ENCODE assay signal across 9 cellular contexts in genomic region chr3:187919018-187919417, GRCh38.
A peak's percentile ranks its signal among the peaks of the same experiment; 100 is the strongest.
DNase-seq lines count a peak whose midpoint lies in the region; ATAC-seq, FAIRE-seq and TF ChIP-seq lines count a peak whose summit lies in the region.
"Had no signal": no experiment of that assay in that cellular context is flagged by ENCODE, and none has a peak within 500 bp of the region (broad histone marks: within the 10 kb centered on the region; RNA-seq: fewer than 3 reads in every experiment).

No MANE protein-coding gene starts in this region.

- H2AFZ ChIP-seq in Karpas-422 (ENCODE audit: low read length): no peak overlapping the region

- POLR2A ChIA-PET in CD8-positive, alpha-beta T cell (lab: Charles Lee): no interaction called here

- H3K9me2 ChIP-seq in Karpas-422 (replicated peaks; ENCODE audit: insufficient read depth, low read length): no peaks in the 10 kb centered on the region

- H3K79me2 ChIP-seq in Karpas-422 (ENCODE audit: low read length): no peaks in the 10 kb centered on the region

- no peak for FAIRE-seq in urothelium cell line (lab: Jason Lieb, UNC)

- H3K36me3 Mint-ChIP-seq in CD8-positive, alpha-beta T cell: no peaks in the 10 kb centered on the region
- H3K36me3 Mint-ChIP-seq in activated T-cell treated with anti-CD3 and anti-CD28 coated beads, Interleukin-2, amount 50 U/mL, for 72 hours (ENCODE audit: insufficient read depth in 2 of 2): peaks cover 7 to 8% of the 10 kb centered on the region in 2 donors

- H3K27me3 Mint-ChIP-seq in CD8-positive, alpha-beta T cell (ENCODE audit: low read depth): no peaks in the 10 kb centered on the region
- H3K27me3 Mint-ChIP-seq in activated T-cell treated with anti-CD3 and anti-CD28 coated beads, Interleukin-2, amount 50 U/mL, for 72 hours (ENCODE audit: low read depth): peaks cover 9% of the 10 kb centered on the region

- intact Hi-C loops in CD8-positive, alpha-beta T cell (cut with DNase I, micrococcal nuclease): loop anchor here (1.0 to 5.0 kb wide), 3 partner anchors 38 to 176 kb away; partner anchors contain the start of gene BCL6 (in 1 of the 2)
- intact Hi-C loops in left ventricle myocardium superior (cut with micrococcal nuclease) (no loop called here), cardiac septum (cut with DNase I) (no loop called here)

- peak overlapping the region; percentile 28 for H3K27ac ChIP-seq in CD8-positive, alpha-beta T cell (ENCODE audit: low read depth, low read length)
- H3K27ac ChIP-seq in Karpas-422 (ENCODE audit: low read length): peak overlapping the region; percentile 97
- H3K27ac ChIP-seq: body of pancreas had no signal

- peak overlapping the region; percentile 67 for H3K4me2 ChIP-seq in Karpas-422 (ENCODE audit: low read depth, low read length, poor library complexity, severe bottlenecking)

- TF ChIP-seq CTCF in CD8-positive, alpha-beta T cell (IDR thresholded peaks at IDR 0.05): no peak

- peaks cover 49% of the 10 kb centered on the region for H3K4me1 Mint-ChIP-seq in CD8-positive, alpha-beta T cell (ENCODE audit: low read depth)
- H3K4me1 Mint-ChIP-seq in activated T-cell treated with anti-CD3 and anti-CD28 coated beads, Interleukin-2, amount 50 U/mL, for 72 hours (ENCODE audit: low read depth): peaks cover 90% of the 10 kb centered on the region

- H3K4me1 ChIP-seq in CD8-positive, alpha-beta T cell (ENCODE audit: insufficient read depth, low read length): peaks cover 21% of the 10 kb centered on the region
- peaks cover 100% of the 10 kb centered on the region for H3K4me1 ChIP-seq in Karpas-422 (ENCODE audit: low read length)
- H3K4me1 ChIP-seq: body of pancreas had no signal

- H3K9ac ChIP-seq in Karpas-422 (ENCODE audit: low read length): peak overlapping the region; percentile 70

- H3K4me3 ChIP-seq in CD8-positive, alpha-beta T cell (ENCODE audit: low read depth, low read length): peak overlapping the region; percentile 45
- peak overlapping the region; percentile 39 for H3K4me3 ChIP-seq in Karpas-422 (ENCODE audit: low read length)
- H3K4me3 ChIP-seq: body of pancreas had no signal

- H3K27ac Mint-ChIP-seq in CD8-positive, alpha-beta T cell: peak overlapping the region; percentile 89
- H3K27ac Mint-ChIP-seq in activated T-cell treated with anti-CD3 and anti-CD28 coated beads, Interleukin-2, amount 50 U/mL, for 72 hours: peak overlapping the region; percentile 93

- H3K4me3 Mint-ChIP-seq in CD8-positive, alpha-beta T cell: peak overlapping the region; percentile 80
- peak overlapping the region; percentile 66 to 89 for H3K4me3 Mint-ChIP-seq in activated T-cell treated with anti-CD3 and anti-CD28 coated beads, Interleukin-2, amount 50 U/mL, for 72 hours

- no peaks in the 10 kb centered on the region for H3K27me3 ChIP-seq in CD8-positive, alpha-beta T cell (ENCODE audit: insufficient read depth, low read length)
- H3K27me3 ChIP-seq in Karpas-422 (ENCODE audit: low read length): no peaks in the 10 kb centered on the region
- H3K27me3 ChIP-seq: body of pancreas had no signal

- peak; percentile 85 for ATAC-seq in CD8-positive, alpha-beta T cell
- ATAC-seq in GM21529 (IDR thresholded peaks at IDR 0.05; ENCODE audit: unreplicated experiment): peak; percentile 93
- ATAC-seq in activated T-cell treated with anti-CD3 and anti-CD28 coated beads, Interleukin-2, amount 50 U/mL, for 72 hours (replicated peaks in 1 of 2): peak; percentile 58 to 65
- no peak for ATAC-seq in left ventricle myocardium superior
- ATAC-seq: body of pancreas had no signal

- H4K20me1 ChIP-seq in Karpas-422 (ENCODE audit: insufficient read depth, low read depth, low read length): no peaks in the 10 kb centered on the region

- H3K9me3 ChIP-seq in CD8-positive, alpha-beta T cell (ENCODE audit: low read length): no peaks in the 10 kb centered on the region
- H3K9me3 ChIP-seq in Karpas-422 (ENCODE audit: low read length): no peaks in the 10 kb centered on the region
- H3K9me3 ChIP-seq: body of pancreas had no signal

- CTCF ChIA-PET in CD8-positive, alpha-beta T cell (lab: Charles Lee): interaction anchor here (0.6 kb wide), 1 partner anchor 23 kb away, joined by 3 read pairs; no protein-coding TSS in a partner anchor

- H3K9me3 Mint-ChIP-seq in CD8-positive, alpha-beta T cell: no peaks in the 10 kb centered on the region
- peaks cover 0 to 2% of the 10 kb centered on the region in 2 donors for H3K9me3 Mint-ChIP-seq in activated T-cell treated with anti-CD3 and anti-CD28 coated beads, Interleukin-2, amount 50 U/mL, for 72 hours

- H3K36me3 ChIP-seq in CD8-positive, alpha-beta T cell (ENCODE audit: insufficient read depth, low read length): no peaks in the 10 kb centered on the region
- no peaks in the 10 kb centered on the region for H3K36me3 ChIP-seq in Karpas-422 (ENCODE audit: insufficient read depth, low read length)

- DNase-seq in CD8-positive, alpha-beta T cell: peak; percentile 10 to 68 (median 55)
- peak; percentile 98 for DNase-seq in Karpas-422
- DNase-seq in activated T-cell treated with anti-CD3 and anti-CD28 coated beads, Interleukin-2, amount 50 U/mL, for 72 hours: peak; percentile 62 to 65
- DNase-seq in stimulated activated CD4-positive, alpha-beta T cell treated with anti-CD3 and anti-CD28 coated beads, Interleukin-2, amount 100 ng/mL, for 4 hours (ENCODE audit: low read depth): peak; percentile 49
- DNase-seq in urothelium cell line (ENCODE audit: low spot score): no peak
- no peak for DNase-seq in left ventricle myocardium superior
- DNase-seq in cardiac septum (ENCODE audit: low spot score): no peak

Comparison
In these comparisons a context has a peak if more than half of its experiments do, and no peak if none do; other contexts are left out.
1. DNase-seq: peak in CD8-positive, alpha-beta T cell (7 of 7), Karpas-422 (single experiment), activated T-cell treated with anti-CD3 and anti-CD28 coated beads, Interleukin-2, amount 50 U/mL, for 72 hours (2 of 2) and stimulated activated CD4-positive, alpha-beta T cell treated with anti-CD3 and anti-CD28 coated beads, Interleukin-2, amount 100 ng/mL, for 4 hours (single experiment); none in urothelium cell line (single experiment), left ventricle myocardium superior (single experiment) and cardiac septum (single experiment).
2. intact Hi-C loops: an anchor here in CD8-positive, alpha-beta T cell (1.0 to 5.0 kb wide); none called in left ventricle myocardium superior and cardiac septum.